Comparison of ENCODE assay signal across 34 cellular contexts in genomic region chr4:77251751-77252150, GRCh38.
"Had no signal": no experiment of that assay in that cellular context is flagged by ENCODE, and none has a peak within 500 bp of the region (broad histone marks: within the 10 kb centered on the region; RNA-seq: fewer than 3 reads in every experiment).

No MANE protein-coding gene starts in this region.

- H3K27me3 ChIP-seq: MG63 had no signal

- H3K27ac ChIP-seq: KMS-11 had no signal

- H3K36me3 ChIP-seq: MG63 had no signal

- H3K9me3 ChIP-seq: MG63 had no signal

- DNase-seq: Karpas-422, Kasumi-1, KG1, MG63, MM.1S, MV-4-11, NCI-H1048, NCI-H1092, NCI-H1092 treated with DMSO at 0.1 percent for 48 hours, NCI-H1105, NCI-H1105 treated with DMSO at 0.1 percent for 48 hours, NCI-H1417, NCI-H1436, NCI-H1436 treated with DMSO at 0.1 percent for 48 hours, NCI-H146, NCI-H1694, NCI-H1694 treated with DMSO at 0.1 percent for 48 hours, NCI-H187, NCI-H187 treated with DMSO at 0.1 percent for 48 hours, NCI-H1930, NCI-H2029, NCI-H2029 treated with DMSO at 0.1 percent for 48 hours, NCI-H2081, NCI-H2081 treated with DMSO at 0.1 percent for 48 hours, NCI-H2107, NCI-H2171, NCI-H2171 treated with DMSO at 0.1 percent for 48 hours, NCI-H2227 treated with DMSO at 0.1 percent for 48 hours, NCI-H226, NCI-H345, NCI-H446, NCI-H446 treated with DMSO at 0.1 percent for 48 hours, NCI-H510A had no signal

- H3K4me2 ChIP-seq: KMS-11 had no signal

- H3K4me3 ChIP-seq: MG63 had no signal

- H3K9ac ChIP-seq: KMS-11 had no signal
